ENCODE assay signal across 11 cellular contexts in the genomic region with DNA sequence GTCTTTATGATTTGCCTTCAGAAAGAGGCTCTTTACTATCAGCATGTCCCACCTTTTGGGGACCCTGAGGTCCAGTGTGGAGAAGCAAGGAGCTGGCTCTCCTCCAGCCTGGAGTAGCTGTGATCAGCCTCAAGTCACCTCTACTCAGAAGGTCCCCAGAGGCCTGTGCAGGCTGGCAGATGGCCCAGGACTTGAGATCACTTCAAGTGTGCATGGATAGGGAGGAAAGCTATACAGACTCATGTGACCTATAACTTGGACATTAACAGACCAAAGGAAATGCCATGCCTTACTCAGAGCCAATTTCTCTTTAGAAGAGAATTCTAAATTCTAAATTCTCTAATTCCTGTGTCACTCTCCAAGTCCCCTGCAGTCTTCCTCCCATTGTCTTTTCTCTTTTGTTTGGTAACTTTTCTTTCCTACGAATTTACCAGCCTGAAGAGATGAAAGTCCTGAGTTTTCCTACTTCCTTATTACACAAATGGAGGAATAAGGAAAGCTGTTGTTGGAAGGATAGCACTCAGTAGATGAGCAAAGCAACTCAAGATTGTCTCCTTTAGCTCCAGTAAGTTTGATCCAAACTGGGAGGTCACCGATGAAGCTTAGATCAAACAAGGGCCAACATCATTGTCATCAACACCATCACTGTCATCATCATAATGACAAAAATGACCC.
A peak's percentile ranks its signal among the peaks of the same experiment; 100 is the strongest.
DNase-seq lines count a peak whose midpoint lies in the region; ATAC-seq and TF ChIP-seq lines count a peak whose summit lies in the region.
"Had no signal": no experiment of that assay in that cellular context is flagged by ENCODE, and none has a peak within 500 bp of the region (broad histone marks: within the 10 kb centered on the region; RNA-seq: fewer than 3 reads in every experiment).

No MANE protein-coding gene starts in this region.

- intact Hi-C loops in Right ventricle myocardium inferior (cut with DNase I) = loop anchor here (5.0 kb wide), 1 partner anchor 84 kb away; no protein-coding TSS in a partner anchor
- intact Hi-C loops in left lung (cut with DNase I) = no loop called here

- ATAC-seq in Right ventricle myocardium inferior = peak; percentile 63
- ATAC-seq in left lung = peak; percentile 72
- no peak for ATAC-seq in GM18858 (IDR thresholded peaks at IDR 0.05; ENCODE audit: unreplicated experiment)

- H3K27me3 ChIP-seq in right atrium auricular region (no peaks in the 10 kb centered on the region), brain microvascular endothelial cell (replicated peaks) (no peaks in the 10 kb centered on the region), left lung (no peaks in the 10 kb centered on the region), neural progenitor cell (no peaks in the 10 kb centered on the region)
- H3K27me3 ChIP-seq: breast epithelium had no signal

- H3K36me3 ChIP-seq in right atrium auricular region = no peaks in the 10 kb centered on the region
- no peaks in the 10 kb centered on the region for H3K36me3 ChIP-seq in brain microvascular endothelial cell (replicated peaks)
- H3K36me3 ChIP-seq in left lung = no peaks in the 10 kb centered on the region
- H3K36me3 ChIP-seq in neural progenitor cell = no peaks in the 10 kb centered on the region
- H3K36me3 ChIP-seq: breast epithelium had no signal

- no peak overlapping the region for H3K4me2 ChIP-seq in neural progenitor cell

- H3K4me1 Mint-ChIP-seq in neural progenitor cell = peaks cover 11% of the 10 kb centered on the region
- H3K4me1 Mint-ChIP-seq: memory B cell had no signal

- no peaks in the 10 kb centered on the region for H3K9me3 Mint-ChIP-seq in neural progenitor cell
- H3K9me3 Mint-ChIP-seq: memory B cell had no signal

- no peaks in the 10 kb centered on the region for H4K20me1 ChIP-seq in neural progenitor cell (ENCODE audit: low read depth)

- H3K27ac ChIP-seq in right atrium auricular region (no peak overlapping the region), brain microvascular endothelial cell (peak overlapping the region; percentile 66), left lung (peak overlapping the region; percentile 18 to 41), neural progenitor cell (no peak overlapping the region)
- H3K27ac ChIP-seq: breast epithelium had no signal

- no peak overlapping the region for H2AFZ ChIP-seq in neural progenitor cell (replicated peaks)

- in situ Hi-C loops in brain microvascular endothelial cell (cut with HindIII; ENCODE audit: low pct_ligation_motif_present, low sequenced_read_pairs) = no loop called here

- H3F3A ChIP-seq in neural progenitor cell (ENCODE audit: low read depth) = no peaks in the 10 kb centered on the region

- H3K4me1 ChIP-seq in right atrium auricular region = peaks cover 0 to 18% of the 10 kb centered on the region in 2 donors
- H3K4me1 ChIP-seq in left lung = peaks cover 0 to 5% of the 10 kb centered on the region in 2 donors
- H3K4me1 ChIP-seq in neural progenitor cell = peaks cover 13% of the 10 kb centered on the region
- H3K4me1 ChIP-seq: breast epithelium had no signal

- DNase-seq in Right ventricle myocardium inferior (ENCODE audit: missing footprints) (no peak), right atrium auricular region (ENCODE audit: low spot score) (no peak), brain microvascular endothelial cell (peak; percentile 61), left lung (no peak), NCI-H2081 treated with DMSO at 0.1 percent for 48 hours (lab: John Stamatoyannopoulos, UW) (no peak), neural progenitor cell (ENCODE audit: low spot score) (no peak)
- no peak for DNase-seq in activated CD4-positive, CD25-positive, alpha-beta regulatory T cell (lab: John Stamatoyannopoulos, UW)
- DNase-seq: retina had no signal

- H3K27me3 Mint-ChIP-seq in neural progenitor cell (ENCODE audit: insufficient read depth, low read depth) = peaks cover 2% of the 10 kb centered on the region

- no peaks in the 10 kb centered on the region for H3K79me2 ChIP-seq in neural progenitor cell (ENCODE audit: low read depth)

- H3K9ac ChIP-seq in neural progenitor cell = no peak overlapping the region

- H3K4me3 Mint-ChIP-seq in neural progenitor cell = no peak overlapping the region
- H3K4me3 Mint-ChIP-seq: memory B cell had no signal

- H3K9me3 ChIP-seq in right atrium auricular region (no peaks in the 10 kb centered on the region), left lung (no peaks in the 10 kb centered on the region), neural progenitor cell (ENCODE audit: low read depth) (no peaks in the 10 kb centered on the region)
- H3K9me3 ChIP-seq: breast epithelium had no signal

- H3K4me3 ChIP-seq in right atrium auricular region (no peak overlapping the region), brain microvascular endothelial cell (ENCODE audit: low read depth, low read length) (no peak overlapping the region), left lung (no peak overlapping the region), neural progenitor cell (no peak overlapping the region)
- H3K4me3 ChIP-seq: breast epithelium had no signal

- no peak overlapping the region for H3K27ac Mint-ChIP-seq in neural progenitor cell
- H3K27ac Mint-ChIP-seq: memory B cell had no signal

- peaks cover 6% of the 10 kb centered on the region for H3K36me3 Mint-ChIP-seq in neural progenitor cell
- H3K36me3 Mint-ChIP-seq: memory B cell had no signal

- TF ChIP-seq CTCF in right atrium auricular region (IDR thresholded peaks at IDR 0.05) (no peak), brain microvascular endothelial cell (IDR thresholded peaks at IDR 0.05; ENCODE audit: low read depth, low read length, missing control alignments) (no peak), left lung (IDR thresholded peaks at IDR 0.05) (no peak), neural progenitor cell (IDR thresholded peaks at IDR 0.05) (no peak)

Comparison
In these comparisons a context has a peak if more than half of its experiments do, and no peak if none do; other contexts are left out.
1. H3K27ac ChIP-seq: peak in brain microvascular endothelial cell (single experiment) and left lung (2 of 2); none in right atrium auricular region (0 of 2) and neural progenitor cell (single experiment).